ENCODE assay signal across 29 cellular contexts in genomic region chr14:99450266-99450665, GRCh38.
"Had no signal": no experiment of that assay in that cellular context is flagged by ENCODE, and none has a peak within 500 bp of the region (broad histone marks: within the 10 kb centered on the region; RNA-seq: fewer than 3 reads in every experiment).

No MANE protein-coding gene starts in this region.

- H3K9me3 Mint-ChIP-seq: activated B cell treated with CpG ODN at 0.5 μM for 24 hours; activated CD4-positive, alpha-beta T cell treated with anti-CD3 and anti-CD28 coated beads, Interleukin-2, amount 10 ng/mL, durations not matched to agents 24 days and 14 days; activated naive CD8-positive, alpha-beta T cell treated with anti-CD3 and anti-CD28 coated beads, Interleukin-2, amount 10 ng/mL, durations not matched to agents 7 days and 5 days; T-cell had no signal

- H3K27ac Mint-ChIP-seq: activated B cell treated with CpG ODN at 0.5 μM for 24 hours; activated CD4-positive, alpha-beta T cell treated with anti-CD3 and anti-CD28 coated beads, Interleukin-2, amount 10 ng/mL, durations not matched to agents 24 days and 14 days; activated naive CD8-positive, alpha-beta T cell treated with anti-CD3 and anti-CD28 coated beads, Interleukin-2, amount 10 ng/mL, durations not matched to agents 7 days and 5 days; T-cell had no signal

- DNase-seq: activated B cell treated with CpG ODN at 0.5 μM for 24 hours; activated CD4-positive, alpha-beta T cell treated with anti-CD3 and anti-CD28 coated beads for 1 hour; activated CD4-positive, alpha-beta T cell treated with anti-CD3 and anti-CD28 coated beads, Interleukin-2, amount 10 ng/mL, durations not matched to agents 24 days and 14 days; activated CD4-positive, alpha-beta T cell treated with anti-CD3 and anti-CD28 coated beads, Interleukin-2, amount 50 U/mL, for 48 hours; activated CD8-positive, alpha-beta memory T cell treated with anti-CD3 and anti-CD28 coated beads, Interleukin-2, amount 50 U/mL, for 4 hours; activated naive CD4-positive, alpha-beta T cell treated with anti-CD3 and anti-CD28 coated beads, Interleukin-2, amount 50 U/mL, for 16 hours; activated naive CD8-positive, alpha-beta T cell treated with anti-CD3 and anti-CD28 coated beads, Interleukin-2, amount 10 ng/mL, durations not matched to agents 7 days and 5 days; activated T-cell treated with anti-CD3 and anti-CD28 coated beads, Interleukin-2, amount 50 U/mL, for 1 hour; adrenal gland; aorta; caudate nucleus; Karpas-422; MM.1S; NCI-H1105; NCI-H1436; NCI-H1694 treated with DMSO at 0.1 percent for 48 hours; NCI-H2029 treated with DMSO at 0.1 percent for 48 hours; NCI-H510A treated with DMSO at 0.1 percent for 48 hours; NCI-H69; NK-92 treated with Interleukin-12 subunit alpha and Interleukin-12 subunit beta, amount 100 ng/mL, for 24 hours; OCI-M1; RPMI8226; T-cell; T-helper 2 cell; T1000 had no signal

- H3K27ac ChIP-seq: adrenal gland, breast epithelium, SK-N-MC had no signal

- ATAC-seq: Panc1, Right ventricle myocardium inferior, T-cell had no signal

- H3K27me3 Mint-ChIP-seq: activated B cell treated with CpG ODN at 0.5 μM for 24 hours; activated CD4-positive, alpha-beta T cell treated with anti-CD3 and anti-CD28 coated beads, Interleukin-2, amount 10 ng/mL, durations not matched to agents 24 days and 14 days; activated naive CD8-positive, alpha-beta T cell treated with anti-CD3 and anti-CD28 coated beads, Interleukin-2, amount 10 ng/mL, durations not matched to agents 7 days and 5 days; T-cell had no signal

- H3K4me1 Mint-ChIP-seq: activated B cell treated with CpG ODN at 0.5 μM for 24 hours; activated naive CD8-positive, alpha-beta T cell treated with anti-CD3 and anti-CD28 coated beads, Interleukin-2, amount 10 ng/mL, durations not matched to agents 7 days and 5 days had no signal

- H3K4me3 Mint-ChIP-seq: activated B cell treated with CpG ODN at 0.5 μM for 24 hours; activated CD4-positive, alpha-beta T cell treated with anti-CD3 and anti-CD28 coated beads, Interleukin-2, amount 10 ng/mL, durations not matched to agents 24 days and 14 days; activated naive CD8-positive, alpha-beta T cell treated with anti-CD3 and anti-CD28 coated beads, Interleukin-2, amount 10 ng/mL, durations not matched to agents 7 days and 5 days; T-cell had no signal
